In genomic region chr4:154626793-154627484, GRCh38 we compare ENCODE assay signal across 8 cellular contexts. TPM values are rescaled to one million over a fixed set of nuclear protein-coding genes. Genes with fewer than 3 reads are reported as not detected.
DNase-seq lines count a peak whose midpoint lies in the region; ATAC-seq and TF ChIP-seq lines count a peak whose summit lies in the region.

No MANE protein-coding gene starts in this region.

- H3K4me3 ChIP-seq in GM23338 (peak overlapping the region; percentile 74), LNCaP clone FGC (ENCODE audit: low read depth, low read length) (peak overlapping the region; percentile 24), fibroblast of lung (replicated peaks in 1 of 4; ENCODE audit: control extremely low read depth in 1 of 4, insufficient read depth in 1 of 4, low read depth in 3 of 4, low read length in 4 of 4) (peak overlapping the region in 1 of 4 experiments; percentile 32), tibial artery (peak overlapping the region; percentile 36 to 53)

- H3K36me3 ChIP-seq in GM23338 (ENCODE audit: insufficient read depth), result no peaks in the 10 kb centered on the region
- no peaks in the 10 kb centered on the region for H3K36me3 ChIP-seq in fibroblast of lung (ENCODE audit: control insufficient read depth, insufficient read depth, low read length)
- H3K36me3 ChIP-seq in tibial artery, result no peaks in the 10 kb centered on the region

- peak; percentile 97 for ATAC-seq in GM23338
- ATAC-seq in naive thymus-derived CD8-positive, alpha-beta T cell, result peak; percentile 71 to 92

- H2AFZ ChIP-seq in GM23338 (peak overlapping the region; percentile 99), fibroblast of lung (ENCODE audit: low read length) (peak overlapping the region; percentile 26)

- TF ChIP-seq CTCF in GM12874 (IDR thresholded peaks at IDR 0.05; ENCODE audit: insufficient read depth, low read depth, low read length), result peak; percentile 82
- TF ChIP-seq CTCF in GM23338 (conservative IDR thresholded peaks at IDR 0.05; ENCODE audit: low read depth in 2 of 2), result peak; percentile 58 to 82
- TF ChIP-seq CTCF in LNCaP clone FGC (IDR thresholded peaks at IDR 0.05; ENCODE audit: control insufficient read depth, extremely low read depth, insufficient read depth), result peak; percentile 85
- TF ChIP-seq CTCF in fibroblast of lung (conservative IDR thresholded peaks at IDR 0.05 in 1 of 2, IDR thresholded peaks at IDR 0.05 in 1 of 2; ENCODE audit: low read depth in 1 of 2, low read length in 2 of 2), result peak; percentile 43 to 57
- peak in 1 of 2 experiments; percentile 34 for TF ChIP-seq CTCF in tibial artery (IDR thresholded peaks at IDR 0.05)

- no peaks in the 10 kb centered on the region for H3K9me3 ChIP-seq in fibroblast of lung (ENCODE audit: control insufficient read depth, insufficient read depth, low read depth, low read length)
- no peaks in the 10 kb centered on the region for H3K9me3 ChIP-seq in tibial artery

- H3K27ac Mint-ChIP-seq in GM23338, result no peak overlapping the region
- H3K27ac Mint-ChIP-seq in naive thymus-derived CD8-positive, alpha-beta T cell, result no peak overlapping the region

- no peaks in the 10 kb centered on the region for H3K36me3 Mint-ChIP-seq in GM23338 (ENCODE audit: low read depth)
- no peaks in the 10 kb centered on the region for H3K36me3 Mint-ChIP-seq in naive thymus-derived CD8-positive, alpha-beta T cell

- H3K4me1 Mint-ChIP-seq in GM23338, result peaks cover 2% of the 10 kb centered on the region; the same call in 2 of the 3 replicates
- peaks cover 0 to 2% (median under 1%) of the 10 kb centered on the region in 4 donors for H3K4me1 Mint-ChIP-seq in naive thymus-derived CD8-positive, alpha-beta T cell

- peaks cover 4% of the 10 kb centered on the region; the same call in 1 of the 2 replicates for H3K9me2 ChIP-seq in GM23338 (ENCODE audit: insufficient read depth)

- H3K27me3 ChIP-seq in GM23338 (ENCODE audit: insufficient read depth) (peaks cover 38% of the 10 kb centered on the region), fibroblast of lung (ENCODE audit: control insufficient read depth, insufficient read depth, low read length) (peaks cover 4% of the 10 kb centered on the region), tibial artery (no peaks in the 10 kb centered on the region)

- H3K4me2 ChIP-seq in GM23338 (peak overlapping the region; percentile 92), fibroblast of lung (ENCODE audit: extremely low read depth, insufficient read depth, low read length) (peak overlapping the region; percentile 72)

- peaks cover 7% of the 10 kb centered on the region for H3K27me3 Mint-ChIP-seq in GM23338 (ENCODE audit: insufficient read depth, low read depth, poor library complexity)
- H3K27me3 Mint-ChIP-seq in naive thymus-derived CD8-positive, alpha-beta T cell, result peaks cover 10 to 24% (median 13%) of the 10 kb centered on the region in 5 donors

- H4K20me1 ChIP-seq in GM23338 (replicated peaks; ENCODE audit: insufficient read depth) (no peaks in the 10 kb centered on the region), fibroblast of lung (ENCODE audit: control insufficient read depth, extremely low read depth, insufficient read depth, low read length) (no peaks in the 10 kb centered on the region)

- POLR2A ChIA-PET in naive thymus-derived CD8-positive, alpha-beta T cell (lab: Charles Lee), result interaction anchor here (1.2 kb wide), 1 partner anchor 75 kb away, joined by 3 read pairs; no protein-coding TSS in a partner anchor

- no peaks in the 10 kb centered on the region for H3K9me3 Mint-ChIP-seq in GM23338
- H3K9me3 Mint-ChIP-seq in naive thymus-derived CD8-positive, alpha-beta T cell, result no peaks in the 10 kb centered on the region

- DNase-seq in GM23338 (ENCODE audit: low spot score) (peak; percentile 91), LNCaP clone FGC (ENCODE audit: low read depth) (no peak), activated T-cell treated with anti-CD3 and anti-CD28 coated beads for 1 hour (ENCODE audit: low read depth) (peak; percentile 16), fibroblast of lung (ENCODE audit: low read depth in 2 of 2) (peak; percentile 43 to 61), tibial artery (no peak), NCI-H774 (lab: John Stamatoyannopoulos, UW) (no peak)
- peak in 8 of 10 donors; percentile 4 to 26 (median 14) for DNase-seq in naive thymus-derived CD8-positive, alpha-beta T cell

- H3K27ac ChIP-seq in GM23338 (ENCODE audit: low read depth), result no peak overlapping the region
- no peak overlapping the region for H3K27ac ChIP-seq in fibroblast of lung (ENCODE audit: insufficient read depth, low read length)
- no peak overlapping the region for H3K27ac ChIP-seq in tibial artery

- intact Hi-C loops in tibial artery (cut with DNase I; ENCODE audit: low total_unique reads), result no loop called here

- H3K4me3 Mint-ChIP-seq in GM23338, result no peak overlapping the region; the same call in 2 of the 3 replicates
- H3K4me3 Mint-ChIP-seq in naive thymus-derived CD8-positive, alpha-beta T cell, result peak overlapping the region in 3 of 10 donors; percentile 6 to 40 (median 10)

- no peaks in the 10 kb centered on the region for H3F3A ChIP-seq in GM23338 (replicated peaks; ENCODE audit: low read depth)

- H3K79me2 ChIP-seq in GM23338 (replicated peaks; ENCODE audit: insufficient read depth) (no peaks in the 10 kb centered on the region), fibroblast of lung (ENCODE audit: control insufficient read depth, insufficient read depth, low read length) (no peaks in the 10 kb centered on the region)

- peaks cover 11% of the 10 kb centered on the region for H3K4me1 ChIP-seq in GM23338 (ENCODE audit: insufficient read depth)
- peaks cover 2% of the 10 kb centered on the region for H3K4me1 ChIP-seq in fibroblast of lung (ENCODE audit: control insufficient read depth, extremely low read depth, insufficient read depth, low read length)
- peaks cover 0 to 12% (median 10%) of the 10 kb centered on the region in 4 donors for H3K4me1 ChIP-seq in tibial artery

- no peak overlapping the region for H3K9ac ChIP-seq in fibroblast of lung (ENCODE audit: insufficient read depth, low read length)

TF ChIP-seq in GM23338, 12 proteins besides CTCF, POLR2A, EP300 and RAD21 (continues in another document):
- no peak for TF ChIP-seq POLR2AphosphoS5 (IDR thresholded peaks at IDR 0.05; ENCODE audit: low read depth)
- no peak for TF ChIP-seq REST (IDR thresholded peaks at IDR 0.05; ENCODE audit: unreplicated experiment)
- no peak for TF ChIP-seq JUNB (IDR thresholded peaks at IDR 0.05; ENCODE audit: unreplicated experiment)
- TF ChIP-seq NANOG (IDR thresholded peaks at IDR 0.05; ENCODE audit: borderline replicate concordance), result no peak
- no peak for TF ChIP-seq EZH2 (IDR thresholded peaks at IDR 0.05; ENCODE audit: low read depth, unreplicated experiment)
- TF ChIP-seq STAT1 (IDR thresholded peaks at IDR 0.05; ENCODE audit: unreplicated experiment), result no peak
- no peak for TF ChIP-seq CREB1 (CRISPR knock-in tag; IDR thresholded peaks at IDR 0.05; ENCODE audit: low read depth)
- TF ChIP-seq EZH2phosphoT487 (IDR thresholded peaks at IDR 0.05; ENCODE audit: unreplicated experiment), result no peak
- no peak for TF ChIP-seq ETS1 (IDR thresholded peaks at IDR 0.05)

RNA-seq across cellular contexts. Expression of gene FGG, which starts 14.5 kb away (rescaled TPM):
- total RNA-seq in GM23338 (2014; rRNA removed; shearing (Covaris generic)), result 0.27 TPM in 1 of 2 replicates, not detected in the other
- polyA plus RNA-seq in GM23338 (2016; fragmentation: Nextera tagmentation; extraction: Ambion mirVana) (not detected in 2 replicates), fibroblast of lung (not detected in 2 replicates)
- not detected in 2 replicates for total RNA-seq in fibroblast of lung
- not detected in 2 replicates for polyA plus RNA-seq in fibroblast of lung (2012)
- polyA minus RNA-seq in fibroblast of lung (ENCODE audit: low replicate concordance), result not detected in 2 replicates
- total RNA-seq in naive thymus-derived CD8-positive, alpha-beta T cell, result not detected
- polyA plus RNA-seq in naive thymus-derived CD8-positive, alpha-beta T cell, result not detected

RNA-seq across cellular contexts. Expression of gene FGA, which starts 36.4 kb away (rescaled TPM):
- total RNA-seq in GM23338 (2014; rRNA removed; shearing (Covaris generic)), result not detected in 2 replicates
- polyA plus RNA-seq in GM23338 (2016; fragmentation: Nextera tagmentation; extraction: Ambion mirVana), result not detected in 2 replicates
- not detected in 2 replicates for total RNA-seq in fibroblast of lung
- polyA plus RNA-seq in fibroblast of lung, result not detected in 2 replicates
- not detected in 2 replicates for polyA plus RNA-seq in fibroblast of lung (2012)
- polyA minus RNA-seq in fibroblast of lung (ENCODE audit: low replicate concordance), result not detected in 2 replicates
- not detected for total RNA-seq in naive thymus-derived CD8-positive, alpha-beta T cell
- not detected for polyA plus RNA-seq in naive thymus-derived CD8-positive, alpha-beta T cell

Comparison
In these comparisons a context has a peak if more than half of its experiments do, and no peak if none do; other contexts are left out.
1. DNase-seq: peak in GM23338 (single experiment), activated T-cell treated with anti-CD3 and anti-CD28 coated beads for 1 hour (single experiment), fibroblast of lung (2 of 2) and naive thymus-derived CD8-positive, alpha-beta T cell (8 of 10); none in LNCaP clone FGC (single experiment), tibial artery (0 of 2) and NCI-H774 (single experiment).